ENCODE assay signal across 17 cellular contexts in the genomic region with DNA sequence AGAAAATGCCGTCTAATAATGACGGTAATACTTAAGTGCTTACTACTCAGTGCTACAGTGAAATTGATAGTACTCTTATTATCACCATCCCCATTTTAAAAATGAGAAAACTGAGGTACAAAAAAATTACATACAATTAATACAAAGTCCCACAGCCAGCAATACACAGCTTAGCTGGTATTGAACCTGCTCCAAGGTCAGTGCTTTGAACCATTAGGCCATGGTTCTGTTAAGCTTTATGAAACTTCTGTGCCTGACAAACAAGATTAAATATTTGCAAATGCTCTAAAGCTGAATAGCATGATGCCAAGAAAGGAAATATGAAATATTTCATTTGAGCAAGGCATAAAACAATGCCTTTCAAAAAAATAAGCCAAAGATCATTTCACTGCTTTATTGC.
DNase-seq lines count a peak whose midpoint lies in the region; ATAC-seq, FAIRE-seq and TF ChIP-seq lines count a peak whose summit lies in the region.
"Had no signal": no experiment of that assay in that cellular context is flagged by ENCODE, and none has a peak within 500 bp of the region (broad histone marks: within the 10 kb centered on the region; RNA-seq: fewer than 3 reads in every experiment).

No MANE protein-coding gene starts in this region.

- H3K36me3 Mint-ChIP-seq in nephron (ENCODE audit: low read depth): no peaks in the 10 kb centered on the region
- H3K36me3 Mint-ChIP-seq in stimulated activated memory B cell treated with anti-CD40 and anti-IgM and Interleukin-4, amounts not matched to agents 10 μg/mL and 1 μg/mL and 100 μg/mL, for 72 hours: no peaks in the 10 kb centered on the region
- H3K36me3 Mint-ChIP-seq in endodermal cell (ENCODE audit: low read depth): no peaks in the 10 kb centered on the region
- H3K36me3 Mint-ChIP-seq: CD4-positive, alpha-beta memory T cell had no signal

- TF ChIP-seq RAD21 in HepG2 (CRISPR knock-in tag; IDR thresholded peaks at IDR 0.05): no peak

- H3K27me3 ChIP-seq in HepG2 (ENCODE audit: control insufficient read depth in 1 of 2, insufficient read depth in 2 of 2, low read length in 2 of 2): no peaks in the 10 kb centered on the region
- no peaks in the 10 kb centered on the region for H3K27me3 ChIP-seq in endodermal cell (ENCODE audit: control insufficient read depth, insufficient read depth, low read length, poor library complexity, severe bottlenecking)

- TF ChIP-seq POLR2A in HepG2 (IDR thresholded peaks at IDR 0.05; ENCODE audit: insufficient read depth in 1 of 2, low read depth in 2 of 2, low read length in 2 of 2): no peak

- H3K4me2 ChIP-seq in HepG2 (ENCODE audit: low read depth, low read length): no peak overlapping the region

- no peak for ATAC-seq in HepG2
- no peak for ATAC-seq in stimulated activated memory B cell treated with anti-CD40 and anti-IgM and Interleukin-4, amounts not matched to agents 10 μg/mL and 1 μg/mL and 100 μg/mL, for 72 hours

- no peak overlapping the region for H3K9ac ChIP-seq in HepG2 (ENCODE audit: insufficient read depth, low read depth, low read length)
- no peak overlapping the region for H3K9ac ChIP-seq in endodermal cell (ENCODE audit: extremely low read depth, low read length, poor library complexity, severe bottlenecking)

- no peak overlapping the region for H3K4me3 ChIP-seq in HepG2 (replicated peaks in 1 of 3; ENCODE audit: insufficient read depth in 1 of 3, low read depth in 2 of 3, low read length in 3 of 3)
- no peak overlapping the region for H3K4me3 ChIP-seq in endodermal cell (ENCODE audit: low read length)

- TF ChIP-seq EP300 in HepG2 (IDR thresholded peaks at IDR 0.05; ENCODE audit: low read depth in 2 of 2, low read length in 2 of 2) (no peak), HepG2 (CRISPR knock-in tag; IDR thresholded peaks at IDR 0.05; ENCODE audit: borderline replicate concordance) (no peak)

- H3K4me3 Mint-ChIP-seq in nephron (no peak overlapping the region), endodermal cell (no peak overlapping the region)
- no peak overlapping the region for H3K4me3 Mint-ChIP-seq in stimulated activated memory B cell treated with anti-CD40 and anti-IgM and Interleukin-4, amounts not matched to agents 10 μg/mL and 1 μg/mL and 100 μg/mL, for 72 hours
- H3K4me3 Mint-ChIP-seq: CD4-positive, alpha-beta memory T cell; H9 had no signal

- intact Hi-C loops in HepG2 (cut with micrococcal nuclease; ENCODE audit: unreplicated experiment): loop anchor here (2.0 to 5.0 kb wide), 2 partner anchors 13 to 286 kb away; no protein-coding TSS in a partner anchor

- H3K9me3 Mint-ChIP-seq in nephron (no peaks in the 10 kb centered on the region), endodermal cell (no peaks in the 10 kb centered on the region)
- no peaks in the 10 kb centered on the region for H3K9me3 Mint-ChIP-seq in stimulated activated memory B cell treated with anti-CD40 and anti-IgM and Interleukin-4, amounts not matched to agents 10 μg/mL and 1 μg/mL and 100 μg/mL, for 72 hours
- H3K9me3 Mint-ChIP-seq: CD4-positive, alpha-beta memory T cell; H9 had no signal

- H3K4me1 ChIP-seq in HepG2 (ENCODE audit: insufficient read depth, low read length) (peaks cover 48% of the 10 kb centered on the region), endodermal cell (ENCODE audit: control insufficient read depth, insufficient read depth, low read length) (peaks cover 28% of the 10 kb centered on the region)

- peak overlapping the region in 2 of 3 experiments; percentile 30 to 38 for H3K27ac Mint-ChIP-seq in nephron
- H3K27ac Mint-ChIP-seq in stimulated activated memory B cell treated with anti-CD40 and anti-IgM and Interleukin-4, amounts not matched to agents 10 μg/mL and 1 μg/mL and 100 μg/mL, for 72 hours: no peak overlapping the region
- H3K27ac Mint-ChIP-seq in endodermal cell: no peak overlapping the region
- H3K27ac Mint-ChIP-seq: CD4-positive, alpha-beta memory T cell had no signal

- H3K27ac ChIP-seq in VCaP (peak overlapping the region; percentile 91), HepG2 (ENCODE audit: extremely low read length, insufficient read depth, low read length) (no peak overlapping the region), endodermal cell (ENCODE audit: low read depth, low read length) (no peak overlapping the region)

- H3K4me1 Mint-ChIP-seq in nephron: peaks cover 58% of the 10 kb centered on the region
- no peaks in the 10 kb centered on the region for H3K4me1 Mint-ChIP-seq in stimulated activated memory B cell treated with anti-CD40 and anti-IgM and Interleukin-4, amounts not matched to agents 10 μg/mL and 1 μg/mL and 100 μg/mL, for 72 hours
- H3K4me1 Mint-ChIP-seq in endodermal cell: peaks cover 65% of the 10 kb centered on the region
- H3K4me1 Mint-ChIP-seq: CD4-positive, alpha-beta memory T cell had no signal

- POLR2A ChIA-PET in HepG2 (lab: Yijun Ruan, JAX): no interaction called here

- no peaks in the 10 kb centered on the region for H3K79me2 ChIP-seq in HepG2 (ENCODE audit: insufficient read depth, low read length)

- CTCF ChIA-PET in HepG2 (lab: Yijun Ruan, JAX; ENCODE audit: low intra/inter-chr PET ratio, low total read pairs): no interaction called here

- H3K9me3 ChIP-seq in HepG2 (ENCODE audit: low read length): no peaks in the 10 kb centered on the region
- H3K9me3 ChIP-seq in endodermal cell (ENCODE audit: control insufficient read depth, low read length): no peaks in the 10 kb centered on the region

- no TSS peak for BruUV-seq in HepG2 (replicated peaks; lab: Mats Ljungman, UMichigan)

- WGBS in HepG2 (ENCODE audit: low lambda C conversion rate): 98% methylated on average over 2 of the region's 2 CpGs
- WGBS in endodermal cell (ENCODE audit: insufficient coverage in 1 of 2, insufficient read length in 1 of 2), 2 experiments: 98 to 100% methylated on average over 1 to 2 of the region's 2 CpGs

- FAIRE-seq in HepG2 (lab: Jason Lieb, UNC): no peak
- FAIRE-seq: A204.1, GM12891, GM19239, H1 had no signal

- no peaks in the 10 kb centered on the region for H3K36me3 ChIP-seq in HepG2 (replicated peaks in 1 of 2; ENCODE audit: control insufficient read depth in 1 of 2, insufficient read depth in 2 of 2, low read length in 2 of 2)
- no peaks in the 10 kb centered on the region for H3K36me3 ChIP-seq in endodermal cell (ENCODE audit: control insufficient read depth, insufficient read depth, low read length)

- no peaks in the 10 kb centered on the region for H4K20me1 ChIP-seq in HepG2 (ENCODE audit: insufficient read depth, low read length)

- DNase-seq in HepG2 (ENCODE audit: low spot score): no peak
- no peak for DNase-seq in endodermal cell
- DNase-seq in MV-4-11 (lab: John Stamatoyannopoulos, UW): no peak
- DNase-seq: AML-193; Calu3; CD4-positive, alpha-beta memory T cell; DMS 273 treated with DMSO at 0.1 percent for 48 hours; DND-41; EL; H9 had no signal

- H3K27me3 Mint-ChIP-seq in nephron (ENCODE audit: low read depth) (no peaks in the 10 kb centered on the region), endodermal cell (ENCODE audit: insufficient read depth) (no peaks in the 10 kb centered on the region)
- no peaks in the 10 kb centered on the region for H3K27me3 Mint-ChIP-seq in stimulated activated memory B cell treated with anti-CD40 and anti-IgM and Interleukin-4, amounts not matched to agents 10 μg/mL and 1 μg/mL and 100 μg/mL, for 72 hours

- TF ChIP-seq CTCF in VCaP (conservative IDR thresholded peaks at IDR 0.05) (no peak), HepG2 (CRISPR knock-in tag; IDR thresholded peaks at IDR 0.05) (no peak), nephron (IDR thresholded peaks at IDR 0.05; ENCODE audit: unreplicated experiment in 3 of 3) (no peak), endodermal cell (conservative IDR thresholded peaks at IDR 0.05) (no peak)

- H2AFZ ChIP-seq in HepG2 (ENCODE audit: low read length): no peak overlapping the region

- in situ Hi-C loops in HepG2 (cut with HindIII; ENCODE audit: extremely low pct_ligation_motif_present, low pct_unique_long_range_greater_than_20kb): no loop called here

TF ChIP-seq in HepG2, 621 proteins besides CTCF, POLR2A, EP300 and RAD21 (continues in another document):
- TF ChIP-seq ZNF781 (CRISPR knock-in tag; IDR thresholded peaks at IDR 0.05; ENCODE audit: borderline replicate concordance, not compliant biosample characterization) (no peak), ZNF629 (CRISPR knock-in tag; conservative IDR thresholded peaks at IDR 0.05) (peak; percentile 46; the same call in 1 of the 2 replicates)
- TF ChIP-seq, protein P1, sequence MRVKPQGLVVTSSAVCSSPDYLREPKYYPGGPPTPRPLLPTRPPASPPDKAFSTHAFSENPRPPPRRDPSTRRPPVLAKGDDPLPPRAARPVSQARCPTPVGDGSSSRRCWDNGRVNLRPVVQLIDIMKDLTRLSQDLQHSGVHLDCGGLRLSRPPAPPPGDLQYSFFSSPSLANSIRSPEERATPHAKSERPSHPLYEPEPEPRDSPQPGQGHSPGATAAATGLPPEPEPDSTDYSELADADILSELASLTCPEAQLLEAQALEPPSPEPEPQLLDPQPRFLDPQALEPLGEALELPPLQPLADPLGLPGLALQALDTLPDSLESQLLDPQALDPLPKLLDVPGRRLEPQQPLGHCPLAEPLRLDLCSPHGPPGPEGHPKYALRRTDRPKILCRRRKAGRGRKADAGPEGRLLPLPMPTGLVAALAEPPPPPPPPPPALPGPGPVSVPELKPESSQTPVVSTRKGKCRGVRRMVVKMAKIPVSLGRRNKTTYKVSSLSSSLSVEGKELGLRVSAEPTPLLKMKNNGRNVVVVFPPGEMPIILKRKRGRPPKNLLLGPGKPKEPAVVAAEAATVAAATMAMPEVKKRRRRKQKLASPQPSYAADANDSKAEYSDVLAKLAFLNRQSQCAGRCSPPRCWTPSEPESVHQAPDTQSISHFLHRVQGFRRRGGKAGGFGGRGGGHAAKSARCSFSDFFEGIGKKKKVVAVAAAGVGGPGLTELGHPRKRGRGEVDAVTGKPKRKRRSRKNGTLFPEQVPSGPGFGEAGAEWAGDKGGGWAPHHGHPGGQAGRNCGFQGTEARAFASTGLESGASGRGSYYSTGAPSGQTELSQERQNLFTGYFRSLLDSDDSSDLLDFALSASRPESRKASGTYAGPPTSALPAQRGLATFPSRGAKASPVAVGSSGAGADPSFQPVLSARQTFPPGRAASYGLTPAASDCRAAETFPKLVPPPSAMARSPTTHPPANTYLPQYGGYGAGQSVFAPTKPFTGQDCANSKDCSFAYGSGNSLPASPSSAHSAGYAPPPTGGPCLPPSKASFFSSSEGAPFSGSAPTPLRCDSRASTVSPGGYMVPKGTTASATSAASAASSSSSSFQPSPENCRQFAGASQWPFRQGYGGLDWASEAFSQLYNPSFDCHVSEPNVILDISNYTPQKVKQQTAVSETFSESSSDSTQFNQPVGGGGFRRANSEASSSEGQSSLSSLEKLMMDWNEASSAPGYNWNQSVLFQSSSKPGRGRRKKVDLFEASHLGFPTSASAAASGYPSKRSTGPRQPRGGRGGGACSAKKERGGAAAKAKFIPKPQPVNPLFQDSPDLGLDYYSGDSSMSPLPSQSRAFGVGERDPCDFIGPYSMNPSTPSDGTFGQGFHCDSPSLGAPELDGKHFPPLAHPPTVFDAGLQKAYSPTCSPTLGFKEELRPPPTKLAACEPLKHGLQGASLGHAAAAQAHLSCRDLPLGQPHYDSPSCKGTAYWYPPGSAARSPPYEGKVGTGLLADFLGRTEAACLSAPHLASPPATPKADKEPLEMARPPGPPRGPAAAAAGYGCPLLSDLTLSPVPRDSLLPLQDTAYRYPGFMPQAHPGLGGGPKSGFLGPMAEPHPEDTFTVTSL (CRISPR knock-in tag; IDR thresholded peaks at IDR 0.05; ENCODE audit: borderline replicate concordance): 0 out of 2 replicates have a peak, but pooled peaks have one; percentile 20

Comparison
In these comparisons a context has a peak if more than half of its experiments do, and no peak if none do; other contexts are left out.
1. H3K27ac Mint-ChIP-seq: peak in nephron (2 of 3); none in stimulated activated memory B cell treated with anti-CD40 and anti-IgM and Interleukin-4, amounts not matched to agents 10 μg/mL and 1 μg/mL and 100 μg/mL, for 72 hours (single experiment) and endodermal cell (single experiment).